In genomic region chr5:61051267-61051666, GRCh38 we compare ENCODE assay signal across 13 cellular contexts.
DNase-seq lines count a peak whose midpoint lies in the region; ATAC-seq, FAIRE-seq and TF ChIP-seq lines count a peak whose summit lies in the region.
"Had no signal": no experiment of that assay in that cellular context is flagged by ENCODE, and none has a peak within 500 bp of the region (broad histone marks: within the 10 kb centered on the region; RNA-seq: fewer than 3 reads in every experiment).

No MANE protein-coding gene starts in this region.

- no peaks in the 10 kb centered on the region for H3K9me1 ChIP-seq in keratinocyte (ENCODE audit: control insufficient read depth, extremely low read depth, insufficient read depth, low read length)

- H3K27ac ChIP-seq in A673 (ENCODE audit: low read depth, low read length, poor library complexity, severe bottlenecking) (no peak overlapping the region), astrocyte (ENCODE audit: low read depth, low read length) (peak overlapping the region; percentile 66), keratinocyte (ENCODE audit: control insufficient read depth, insufficient read depth, low read length) (peak overlapping the region; percentile 19)
- H3K27ac ChIP-seq: WERI-Rb-1 had no signal

- H3K9me3 ChIP-seq in A673 (ENCODE audit: low read depth, low read length, poor library complexity, severe bottlenecking), result no peaks in the 10 kb centered on the region
- H3K9me3 ChIP-seq in astrocyte (ENCODE audit: insufficient read depth, low read depth, low read length), result no peaks in the 10 kb centered on the region
- H3K9me3 ChIP-seq in keratinocyte (ENCODE audit: control insufficient read depth, low read depth, low read length), result no peaks in the 10 kb centered on the region

- no peaks in the 10 kb centered on the region for H3K36me3 Mint-ChIP-seq in astrocyte (ENCODE audit: low read depth, unreplicated experiment)

- H3K4me3 ChIP-seq in A673 (ENCODE audit: low read depth, low read length, poor library complexity, severe bottlenecking) (no peak overlapping the region), astrocyte (ENCODE audit: insufficient read depth, low read depth, low read length) (no peak overlapping the region), keratinocyte (ENCODE audit: control insufficient read depth in 2 of 3, extremely low read depth in 1 of 3, insufficient read depth in 2 of 3, low read depth in 1 of 3, low read length in 3 of 3) (no peak overlapping the region)

- peak; percentile 34 for DNase-seq in A673 (ENCODE audit: low spot score)
- DNase-seq in HS-27A (ENCODE audit: low read depth), result peak; percentile 55
- peak; percentile 66 for DNase-seq in astrocyte (ENCODE audit: low read depth)
- no peak for DNase-seq in keratinocyte (ENCODE audit: low read depth, low spot score)
- no peak for DNase-seq in NCI-H2029 treated with DMSO at 0.1 percent for 48 hours (lab: John Stamatoyannopoulos, UW)
- no peak for DNase-seq in DMS153 treated with DMSO at 0.1 percent for 48 hours (lab: John Stamatoyannopoulos, UW; ENCODE audit: unreplicated experiment)
- DNase-seq: activated T-cell treated with anti-CD3 and anti-CD28 coated beads, Interleukin-2, amount 50 U/mL, for 48 hours; caudate nucleus; NCI-H2029; WERI-Rb-1 had no signal

- FAIRE-seq in astrocyte (lab: Jason Lieb, UNC), result peak; percentile 73
- FAIRE-seq in keratinocyte (lab: Jason Lieb, UNC), result peak; percentile 85

- H3K4me2 ChIP-seq in astrocyte (ENCODE audit: low read length) (peak overlapping the region; percentile 71), keratinocyte (ENCODE audit: control insufficient read depth, extremely low read depth, insufficient read depth, low read depth, low read length) (peak overlapping the region; percentile 41)

- POLR2A ChIA-PET in A673 (lab: Charles Lee; ENCODE audit: low non-redundant PET), result no interaction called here

- H3K36me3 ChIP-seq in A673 (ENCODE audit: insufficient read depth, low read length, poor library complexity, severe bottlenecking) (no peaks in the 10 kb centered on the region), astrocyte (ENCODE audit: insufficient read depth, low read length) (no peaks in the 10 kb centered on the region), keratinocyte (ENCODE audit: control insufficient read depth in 2 of 2, extremely low read depth in 1 of 2, insufficient read depth in 2 of 2, low read length in 2 of 2) (no peaks in the 10 kb centered on the region)
- H3K36me3 ChIP-seq: WERI-Rb-1 had no signal

- H3K9ac ChIP-seq in astrocyte (ENCODE audit: low read length) (peak overlapping the region; percentile 24), keratinocyte (ENCODE audit: control insufficient read depth, extremely low read depth, insufficient read depth, low read length) (no peak overlapping the region)

- H3K27me3 ChIP-seq in A673 (replicated peaks; ENCODE audit: insufficient read depth, low read depth, low read length, poor library complexity), result no peaks in the 10 kb centered on the region
- H3K27me3 ChIP-seq in astrocyte (ENCODE audit: insufficient read depth, low read length), result no peaks in the 10 kb centered on the region
- no peaks in the 10 kb centered on the region for H3K27me3 ChIP-seq in keratinocyte (ENCODE audit: control insufficient read depth, extremely low read depth, insufficient read depth, low read length)

- CTCF ChIA-PET in A673 (lab: Charles Lee), result no interaction called here

- H3K9me3 Mint-ChIP-seq in astrocyte (ENCODE audit: unreplicated experiment), result no peaks in the 10 kb centered on the region

- intact Hi-C loops in A673 (cut with micrococcal nuclease; ENCODE audit: unreplicated experiment), result loop anchor here (10.0 kb wide), 1 partner anchor 1094 kb away; no protein-coding TSS in a partner anchor

- H4K20me1 ChIP-seq in astrocyte (ENCODE audit: insufficient read depth, low read length) (no peaks in the 10 kb centered on the region), keratinocyte (ENCODE audit: control insufficient read depth, extremely low read depth, insufficient read depth, low read length) (no peaks in the 10 kb centered on the region)

- peak overlapping the region; percentile 41 for H3K4me3 Mint-ChIP-seq in astrocyte (ENCODE audit: unreplicated experiment)

- peaks cover 8% of the 10 kb centered on the region for H3K79me2 ChIP-seq in astrocyte (ENCODE audit: insufficient read depth, low read length)
- peaks cover 5% of the 10 kb centered on the region for H3K79me2 ChIP-seq in keratinocyte (ENCODE audit: control insufficient read depth, insufficient read depth, low read length)

- H3K27ac Mint-ChIP-seq in astrocyte (ENCODE audit: unreplicated experiment), result peak overlapping the region; percentile 92

- no peak overlapping the region for H2AFZ ChIP-seq in astrocyte (ENCODE audit: low read depth, low read length)
- H2AFZ ChIP-seq in keratinocyte (ENCODE audit: control insufficient read depth, low read length), result no peak overlapping the region

- no peaks in the 10 kb centered on the region for H3K27me3 Mint-ChIP-seq in astrocyte (ENCODE audit: low read depth, unreplicated experiment)

- no TSS peak for BruUV-seq in A673 (replicated peaks; lab: Mats Ljungman, UMichigan)

- H3K4me1 ChIP-seq in A673 (ENCODE audit: insufficient read depth, low read length, poor library complexity, severe bottlenecking), result peaks cover 24% of the 10 kb centered on the region
- peaks cover 36% of the 10 kb centered on the region for H3K4me1 ChIP-seq in astrocyte (ENCODE audit: insufficient read depth, low read length)
- peaks cover 48% of the 10 kb centered on the region for H3K4me1 ChIP-seq in keratinocyte (ENCODE audit: control insufficient read depth, extremely low read depth, insufficient read depth, low read length)

- TF ChIP-seq CTCF in A673 (conservative IDR thresholded peaks at IDR 0.05; ENCODE audit: low read depth, low read length), result no peak
- no peak for TF ChIP-seq CTCF in astrocyte (IDR thresholded peaks at IDR 0.05; ENCODE audit: insufficient read depth, low read depth, low read length)
- no peak for TF ChIP-seq CTCF in keratinocyte (optimal IDR thresholded peaks at IDR 0.05 in 1 of 3, IDR thresholded peaks at IDR 0.05 in 1 of 3, conservative IDR thresholded peaks at IDR 0.05 in 1 of 3; ENCODE audit: extremely low read depth in 1 of 3, insufficient read depth in 2 of 3, low read length in 3 of 3)

- peaks cover 40% of the 10 kb centered on the region for H3K4me1 Mint-ChIP-seq in astrocyte (ENCODE audit: low read depth, unreplicated experiment)

- ATAC-seq in HG03159 (IDR thresholded peaks at IDR 0.05; ENCODE audit: unreplicated experiment), result no peak
- no peak for ATAC-seq in HG03457 (IDR thresholded peaks at IDR 0.05; ENCODE audit: unreplicated experiment)
- ATAC-seq: sciatic nerve had no signal

- dilution Hi-C loops in keratinocyte (cut with MboI; ENCODE audit: extremely low pct_ligation_motif_present, low sequenced_read_pairs), result no loop called here

Comparison
In these comparisons a context has a peak if more than half of its experiments do, and no peak if none do; other contexts are left out.
1. DNase-seq: peak in A673 (single experiment), HS-27A (single experiment) and astrocyte (single experiment); none in keratinocyte (single experiment), NCI-H2029 treated with DMSO at 0.1 percent for 48 hours (single experiment) and DMS153 treated with DMSO at 0.1 percent for 48 hours (single experiment).